18 cellular contexts compared by ENCODE assay signal in genomic region chr7:111568419-111568818, GRCh38. TPM values are rescaled to one million over a fixed set of nuclear protein-coding genes. Genes with fewer than 3 reads are reported as not detected.
DNase-seq lines count a peak whose midpoint lies in the region; ATAC-seq, FAIRE-seq and TF ChIP-seq lines count a peak whose summit lies in the region.
"Had no signal": no experiment of that assay in that cellular context is flagged by ENCODE, and none has a peak within 500 bp of the region (broad histone marks: within the 10 kb centered on the region; RNA-seq: fewer than 3 reads in every experiment).

No MANE protein-coding gene starts in this region.

- peaks cover 9% of the 10 kb centered on the region for H3K9me3 Mint-ChIP-seq in natural killer cell treated with Interleukin-12 subunit alpha and Interleukin-12 subunit beta and Interleukin-15 and Interleukin-18, amount 100 ng/mL, for 72 hours

- H3K4me1 Mint-ChIP-seq in natural killer cell treated with Interleukin-12 subunit alpha and Interleukin-12 subunit beta and Interleukin-15 and Interleukin-18, amount 100 ng/mL, for 72 hours (ENCODE audit: low read depth in 2 of 2), result no peaks in the 10 kb centered on the region

- no peak overlapping the region for H2AFZ ChIP-seq in K562 (ENCODE audit: low read depth, low read length)

- H3K27me3 Mint-ChIP-seq in natural killer cell treated with Interleukin-12 subunit alpha and Interleukin-12 subunit beta and Interleukin-15 and Interleukin-18, amount 100 ng/mL, for 72 hours, result peaks cover 19 to 22% of the 10 kb centered on the region in 2 donors

- BruUV-seq in K562 (replicated peaks; lab: Mats Ljungman, UMichigan), result no TSS peak

- no peak for DNase-seq in K562 (ENCODE audit: extremely low read depth in 1 of 4, low spot score in 3 of 4)
- DNase-seq in RPMI8226, result no peak
- no peak for DNase-seq in stimulated activated CD4-positive, alpha-beta T cell treated with anti-CD3 and anti-CD28 coated beads, Interleukin-4, amount 100 ng/mL, for 24 hours
- no peak for DNase-seq in Ammon's horn (ENCODE audit: low spot score)
- DNase-seq in natural killer cell treated with Interleukin-12 subunit alpha and Interleukin-12 subunit beta and Interleukin-15 and Interleukin-18, amount 100 ng/mL, for 72 hours (ENCODE audit: low spot score), result no peak
- DNase-seq: DMS79 treated with DMSO at 0.1 percent for 48 hours, NCI-H1417 treated with DMSO at 0.1 percent for 48 hours, NCI-H2029 treated with DMSO at 0.1 percent for 48 hours, NCI-H2171 treated with DMSO at 0.1 percent for 48 hours, NCI-H510A, NCI-H774 had no signal

- H3K36me3 Mint-ChIP-seq in natural killer cell treated with Interleukin-12 subunit alpha and Interleukin-12 subunit beta and Interleukin-15 and Interleukin-18, amount 100 ng/mL, for 72 hours, result peaks cover 9% of the 10 kb centered on the region

- H3K27ac ChIP-seq in K562 (ENCODE audit: extremely low read depth, low read depth, low read length), result no peak overlapping the region
- H3K27ac ChIP-seq: BLaER1 treated with 17β-estradiol and CSF1 and Interleukin-3, amounts not matched to agents 10 nM and 100 nM had no signal

- no peak for FAIRE-seq in K562 (lab: Jason Lieb, UNC)
- FAIRE-seq: G401.6 had no signal

- H3K4me2 ChIP-seq in K562 (ENCODE audit: insufficient read depth, low read length), result no peak overlapping the region
- H3K4me2 ChIP-seq: BLaER1 treated with 17β-estradiol and CSF1 and Interleukin-3, amounts not matched to agents 10 nM and 100 nM had no signal

- no peak overlapping the region for H3K4me3 ChIP-seq in K562
- H3K4me3 ChIP-seq: BLaER1 treated with 17β-estradiol and CSF1 and Interleukin-3, amounts not matched to agents 10 nM and 100 nM; HAP-1 had no signal

- no peak for TF ChIP-seq RAD21 in K562 (CRISPR knock-in tag; conservative IDR thresholded peaks at IDR 0.05 in 1 of 2, IDR thresholded peaks at IDR 0.05 in 1 of 2)

- no peak for TF ChIP-seq EP300 in K562 (IDR thresholded peaks at IDR 0.05; ENCODE audit: low read length)

- CTCF ChIA-PET in K562 (lab: Yijun Ruan, JAX; ENCODE audit: low intra/inter-chr PET ratio), result interaction anchor here (0.7 kb wide), 1 partner anchor 38 kb away, joined by 4 read pairs; no protein-coding TSS in a partner anchor

- no peaks in the 10 kb centered on the region for H3K4me1 ChIP-seq in K562 (replicated peaks in 1 of 2; ENCODE audit: control insufficient read depth in 2 of 2, insufficient read depth in 2 of 2, low read length in 2 of 2)
- H3K4me1 ChIP-seq: BLaER1 treated with 17β-estradiol and CSF1 and Interleukin-3, amounts not matched to agents 10 nM and 100 nM had no signal

- intact Hi-C loops in K562 (cut with micrococcal nuclease), result no loop called here

- H3K4me3 Mint-ChIP-seq in natural killer cell treated with Interleukin-12 subunit alpha and Interleukin-12 subunit beta and Interleukin-15 and Interleukin-18, amount 100 ng/mL, for 72 hours, result no peak overlapping the region

- H3K27ac Mint-ChIP-seq in natural killer cell treated with Interleukin-12 subunit alpha and Interleukin-12 subunit beta and Interleukin-15 and Interleukin-18, amount 100 ng/mL, for 72 hours, result no peak overlapping the region

- in situ Hi-C loops in K562 (cut with MboI), result no loop called here

- POLR2A ChIA-PET in K562 (lab: Yijun Ruan, JAX), result no interaction called here

- TF ChIP-seq CTCF in K562 (IDR thresholded peaks at IDR 0.05 in 2 of 3, conservative IDR thresholded peaks at IDR 0.05 in 1 of 3; ENCODE audit: insufficient read depth in 2 of 3, low read depth in 1 of 3, low read length in 3 of 3), result no peak

- H3K36me3 ChIP-seq in K562 (ENCODE audit: control insufficient read depth, insufficient read depth, low read length), result no peaks in the 10 kb centered on the region
- H3K36me3 ChIP-seq: BLaER1 treated with 17β-estradiol and CSF1 and Interleukin-3, amounts not matched to agents 10 nM and 100 nM; HAP-1 had no signal

- no peaks in the 10 kb centered on the region for H3K79me2 ChIP-seq in K562 (ENCODE audit: control insufficient read depth, insufficient read depth, low read length)

- no peak overlapping the region for H3K9ac ChIP-seq in K562 (ENCODE audit: insufficient read depth in 1 of 2, low read depth in 2 of 2, low read length in 2 of 2)
- H3K9ac ChIP-seq: BLaER1 treated with 17β-estradiol and CSF1 and Interleukin-3, amounts not matched to agents 10 nM and 100 nM had no signal

- H3K27me3 ChIP-seq in K562 (ENCODE audit: control insufficient read depth in 2 of 2, insufficient read depth in 2 of 2, low read length in 2 of 2), result no peaks in the 10 kb centered on the region; a peak in 3 of 5 replicates
- H3K27me3 ChIP-seq: BLaER1 treated with 17β-estradiol and CSF1 and Interleukin-3, amounts not matched to agents 10 nM and 100 nM had no signal

- H4K20me1 ChIP-seq in K562 (replicated peaks; ENCODE audit: control insufficient read depth, insufficient read depth, low read length), result no peaks in the 10 kb centered on the region
- H4K20me1 ChIP-seq: BLaER1 treated with 17β-estradiol and CSF1 and Interleukin-3, amounts not matched to agents 10 nM and 100 nM had no signal

- H3K9me1 ChIP-seq in K562 (ENCODE audit: control insufficient read depth, insufficient read depth, low read length), result no peaks in the 10 kb centered on the region

- ATAC-seq in GM18499 (IDR thresholded peaks at IDR 0.05; ENCODE audit: insufficient read depth, unreplicated experiment) (peak; percentile 23), GM21526 (IDR thresholded peaks at IDR 0.05; ENCODE audit: low FRiP score, unreplicated experiment) (peak; percentile 6), HG03175 (IDR thresholded peaks at IDR 0.05; ENCODE audit: unreplicated experiment) (peak; percentile 19), K562 (no peak)
- ATAC-seq in natural killer cell treated with Interleukin-12 subunit alpha and Interleukin-12 subunit beta and Interleukin-15 and Interleukin-18, amount 100 ng/mL, for 72 hours, result no peak
- ATAC-seq: Right ventricle myocardium inferior had no signal

- H3K9me3 ChIP-seq in K562 (replicated peaks; ENCODE audit: control insufficient read depth, insufficient read depth, low read depth, low read length), result peaks cover 13% of the 10 kb centered on the region
- H3K9me3 ChIP-seq: HAP-1 had no signal

- no peak for TF ChIP-seq POLR2A in K562 (conservative IDR thresholded peaks at IDR 0.05)

TF ChIP-seq in K562, 482 proteins besides CTCF, POLR2A, EP300 and RAD21:
- TF ChIP-seq HDAC1 (IDR thresholded peaks at IDR 0.05) (no peak), ARID3A (IDR thresholded peaks at IDR 0.05; ENCODE audit: borderline replicate concordance, low read depth, low read length) (no peak), MCM7 (IDR thresholded peaks at IDR 0.05) (peak; percentile 31 to 90; a peak in 1 of 4 replicates)

RNA-seq across cellular contexts. Expression of gene IMMP2L, which starts 6.1 kb away (rescaled TPM):
- 70.2 and 124 TPM in 2 replicates for total RNA-seq in K562 (2011; cell fraction: chromatin; rRNA removed; ENCODE audit: low replicate concordance)
- total RNA-seq in K562 (2011; cell fraction: nucleolus; rRNA removed), result 46.2 and 55.4 TPM in 2 replicates
- 77.4 and 131 TPM in 2 replicates for total RNA-seq in K562 (2011; cell fraction: nucleoplasm; rRNA removed)
- total RNA-seq in K562 (2014; rRNA removed) (46.1 and 46.8 TPM in 2 replicates), K562 (2014; rRNA removed; fragmentation: Illumina TruSeq; extraction: Trizol) (59.6 and 62.0 TPM in 2 replicates), K562 (2015; rRNA removed; fragmentation: Illumina TruSeq; extraction: Trizol) (46.1 and 61.3 TPM in 2 replicates), K562 (2021) (45.2 and 53.0 TPM in 2 replicates)
- polyA plus RNA-seq in K562 (2011; rRNA removed) (21.7 and 29.7 TPM in 2 replicates), K562 (2014; fragmentation: Illumina TruSeq; extraction: Trizol) (37.3 and 39.6 TPM in 2 replicates), K562 (2014; fragmentation: Nextera tagmentation; extraction: Ambion mirVana) (100 to 1,000 TPM; 112 to 116 TPM), K562 (2014; rRNA removed) (33.7 and 35.1 TPM in 2 replicates)
- 9.1 and 17.4 TPM in 2 replicates for polyA plus RNA-seq in K562 (2011; cell fraction: cytosol; rRNA removed)
- polyA plus RNA-seq in K562 (2011; cell fraction: nucleus; rRNA removed), result 33.0 and 40.5 TPM in 2 replicates
- 37.8 and 45.1 TPM in 2 replicates for polyA plus RNA-seq in K562 (2012)
- 63.6 and 70.2 TPM in 2 replicates for polyA minus RNA-seq in K562 (2011; rRNA and poly(A)+ RNA removed)
- 6.2 and 12.0 TPM in 2 replicates for polyA minus RNA-seq in K562 (2011; cell fraction: cytosol; rRNA and poly(A)+ RNA removed)
- 137 and 151 TPM in 2 replicates for polyA minus RNA-seq in K562 (2011; cell fraction: nucleus; rRNA and poly(A)+ RNA removed)
- total RNA-seq in natural killer cell treated with Interleukin-12 subunit alpha and Interleukin-12 subunit beta and Interleukin-15 and Interleukin-18, amount 100 ng/mL, for 72 hours, result 10 to 100 TPM; 10.9 to 12.7 TPM

Comparison
In these comparisons a context has a peak if more than half of its experiments do, and no peak if none do; other contexts are left out.
1. ATAC-seq: peak in GM18499 (single experiment), GM21526 (single experiment) and HG03175 (single experiment); none in K562 (single experiment) and natural killer cell treated with Interleukin-12 subunit alpha and Interleukin-12 subunit beta and Interleukin-15 and Interleukin-18, amount 100 ng/mL, for 72 hours (0 of 2).